ENCODE assay signal across 27 cellular contexts in genomic region chr3:162082516-162082915, GRCh38.
"Had no signal": no experiment of that assay in that cellular context is flagged by ENCODE, and none has a peak within 500 bp of the region (broad histone marks: within the 10 kb centered on the region; RNA-seq: fewer than 3 reads in every experiment).

No MANE protein-coding gene starts in this region.

- H3K27ac ChIP-seq: esophagus squamous epithelium, foreskin keratinocyte, hepatocyte, left lung, neural progenitor cell, sigmoid colon, testis, uterus had no signal

- H3K9me3 ChIP-seq: esophagus squamous epithelium, left lung, sigmoid colon, testis, uterus had no signal

- DNase-seq: activated CD4-positive, alpha-beta T cell treated with anti-CD3 and anti-CD28 coated beads, Interleukin-2, amount 50 U/mL, for 4 hours; activated CD8-positive, alpha-beta memory T cell treated with anti-CD3 and anti-CD28 coated beads, Interleukin-2, amount 50 U/mL, for 48 hours; activated naive CD4-positive, alpha-beta T cell; activated naive CD8-positive, alpha-beta T cell treated with anti-CD3 and anti-CD28 coated beads for 36 hours; activated T-cell treated with anti-CD3 and anti-CD28 coated beads, Interleukin-2, amount 50 U/mL, for 4 hours; amniotic stem cell; cortex of kidney; endodermal cell; esophagus squamous epithelium; foreskin keratinocyte; glutamatergic neuron; immature natural killer cell; kidney glomerular epithelial cell; left lung; naive thymus-derived CD8-positive, alpha-beta T cell; retina; sigmoid colon; stimulated activated CD4-positive, alpha-beta T cell treated with anti-CD3 and anti-CD28 coated beads, Interleukin-4, amount 100 ng/mL, for 1 hour; stimulated activated naive CD4-positive, alpha-beta T cell; T-helper 9 cell; testis; trophoblast cell; uterus had no signal

- H3K4me3 ChIP-seq: esophagus squamous epithelium, hepatocyte, left lung, lung, neural progenitor cell, sigmoid colon, testis, uterus had no signal

- H3K4me1 ChIP-seq: esophagus squamous epithelium, foreskin keratinocyte, left lung, neural progenitor cell, sigmoid colon, testis, uterus had no signal

- H3K27me3 ChIP-seq: esophagus squamous epithelium, foreskin keratinocyte, hepatocyte, left lung, neural progenitor cell, sigmoid colon, testis, uterus had no signal

- H3K36me3 ChIP-seq: esophagus squamous epithelium, left lung, neural progenitor cell, sigmoid colon, uterus had no signal

- ATAC-seq: activated T-cell treated with anti-CD3 and anti-CD28 coated beads, Interleukin-2, amount 50 U/mL, for 4 hours; foreskin keratinocyte; left lung; naive thymus-derived CD8-positive, alpha-beta T cell had no signal

- FAIRE-seq: bronchial epithelial cell had no signal

- H3K4me2 ChIP-seq: hepatocyte, neural progenitor cell had no signal
